In the genomic region with DNA sequence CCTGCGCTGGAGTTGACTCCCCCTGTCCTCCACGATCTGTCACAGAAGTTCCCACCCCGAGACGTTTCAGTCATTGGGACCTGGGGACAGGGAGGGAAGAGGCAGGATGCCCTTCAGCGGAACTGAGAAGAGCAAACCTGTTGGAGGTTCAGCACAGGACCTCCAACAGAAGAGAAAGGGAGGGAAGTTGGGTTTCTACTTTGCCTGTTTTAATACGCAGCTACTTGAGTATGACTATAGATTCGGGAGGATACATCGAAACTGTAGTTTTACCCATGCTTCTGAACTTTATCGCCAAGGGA, we compare ENCODE assay signal across 8 cellular contexts. TPM values are rescaled to one million over a fixed set of nuclear protein-coding genes. Genes with fewer than 3 reads are reported as not detected.
DNase-seq lines count a peak whose midpoint lies in the region; ATAC-seq and TF ChIP-seq lines count a peak whose summit lies in the region.

No MANE protein-coding gene starts in this region.

- peak overlapping the region; percentile 66 for H3K4me3 ChIP-seq in CD8-positive, alpha-beta memory T cell (ENCODE audit: low read length)
- H3K4me3 ChIP-seq in astrocyte of the spinal cord (ENCODE audit: low read depth, low read length): peak overlapping the region; percentile 88
- H3K4me3 ChIP-seq in aorta (ENCODE audit: low read length in 2 of 2): peak overlapping the region; percentile 36 to 45

- intact Hi-C loops in aorta (cut with DNase I) (loop anchor here (5.0 to 10.0 kb wide), 6 partner anchors 47 to 350 kb away; a partner anchor contains a TSS), sciatic nerve (cut with DNase I) (no loop called here)

- H3K27me3 Mint-ChIP-seq in CD8-positive, alpha-beta memory T cell: peaks cover 0 to 8% of the 10 kb centered on the region in 2 donors

- H3K4me1 Mint-ChIP-seq in CD8-positive, alpha-beta memory T cell: peaks cover 36 to 51% (median 45%) of the 10 kb centered on the region in 3 donors

- peak in 1 of 5 donors; percentile 21 for DNase-seq in CD8-positive, alpha-beta memory T cell
- DNase-seq in HT-29 (ENCODE audit: low spot score): peak; percentile 67
- DNase-seq in astrocyte of the spinal cord (ENCODE audit: low read depth, low spot score): peak; percentile 56
- peak; percentile 22 for DNase-seq in medulla oblongata (ENCODE audit: extremely low spot score)
- no peak for DNase-seq in aorta
- no peak for DNase-seq in sciatic nerve (ENCODE audit: low spot score)
- DNase-seq in omental fat pad (ENCODE audit: low spot score): no peak

- H3K27me3 ChIP-seq in CD8-positive, alpha-beta memory T cell (ENCODE audit: insufficient read depth, low read length, poor library complexity, severe bottlenecking): no peaks in the 10 kb centered on the region
- H3K27me3 ChIP-seq in aorta (ENCODE audit: control insufficient read depth in 1 of 2, insufficient read depth in 2 of 2, low read length in 1 of 2): no peaks in the 10 kb centered on the region

- POLR2A ChIA-PET in CD8-positive, alpha-beta memory T cell (lab: Charles Lee): no interaction called here

- peaks cover 0 to 2% (median 0%) of the 10 kb centered on the region in 3 donors for H3K36me3 Mint-ChIP-seq in CD8-positive, alpha-beta memory T cell

- no peaks in the 10 kb centered on the region for H3K9me3 Mint-ChIP-seq in CD8-positive, alpha-beta memory T cell

- CTCF ChIA-PET in CD8-positive, alpha-beta memory T cell (lab: Charles Lee): interaction anchor here (1.1 to 1.5 kb wide), 2 partner anchors 8 to 22 kb away, joined by 3 to 4 read pairs; no protein-coding TSS in a partner anchor

- no peaks in the 10 kb centered on the region for H3K9me3 ChIP-seq in CD8-positive, alpha-beta memory T cell (ENCODE audit: low read length)
- no peaks in the 10 kb centered on the region for H3K9me3 ChIP-seq in aorta (ENCODE audit: control insufficient read depth, low read length)

- ATAC-seq in aorta (ENCODE audit: low FRiP score): no peak
- no peak for ATAC-seq in sciatic nerve
- ATAC-seq in HG02678 (IDR thresholded peaks at IDR 0.05; ENCODE audit: unreplicated experiment): no peak
- no peak for ATAC-seq in omental fat pad (ENCODE audit: low FRiP score)

- peak overlapping the region; percentile 80 to 95 (median 87) for H3K4me3 Mint-ChIP-seq in CD8-positive, alpha-beta memory T cell

- WGBS in aorta, 2 donors: 7 to 12% methylated on average over 9 of the region's 9 CpGs

- peaks cover 30% of the 10 kb centered on the region for H3K4me1 ChIP-seq in CD8-positive, alpha-beta memory T cell (ENCODE audit: insufficient read depth, low read length)
- H3K4me1 ChIP-seq in aorta (ENCODE audit: control insufficient read depth in 1 of 2, insufficient read depth in 2 of 2, low read length in 2 of 2): peaks cover 0 to 6% of the 10 kb centered on the region in 2 donors

- no peaks in the 10 kb centered on the region for H3K36me3 ChIP-seq in CD8-positive, alpha-beta memory T cell (ENCODE audit: insufficient read depth, low read length)
- no peaks in the 10 kb centered on the region for H3K36me3 ChIP-seq in aorta (ENCODE audit: control insufficient read depth in 1 of 2, insufficient read depth in 2 of 2, low read length in 1 of 2)

- peak overlapping the region in 6 of 8 donors; percentile 38 to 89 (median 77) for H3K27ac Mint-ChIP-seq in CD8-positive, alpha-beta memory T cell

- TF ChIP-seq CTCF in astrocyte of the spinal cord (IDR thresholded peaks at IDR 0.05; ENCODE audit: low read depth, low read length) (no peak), omental fat pad (IDR thresholded peaks at IDR 0.05) (no peak)

- in situ Hi-C loops in astrocyte of the spinal cord (cut with HindIII; ENCODE audit: low sequenced_read_pairs): no loop called here

- no peak overlapping the region for H3K27ac ChIP-seq in CD8-positive, alpha-beta memory T cell (ENCODE audit: low read depth, low read length)
- peak overlapping the region; percentile 69 to 70 for H3K27ac ChIP-seq in aorta (ENCODE audit: low read depth in 1 of 2, low read length in 2 of 2)

RNA-seq across cellular contexts. Expression of a gene that starts 2.3 kb away (rescaled TPM):
- 10 to 100 TPM; 23.4 to 24.8 TPM for total RNA-seq in CD8-positive, alpha-beta memory T cell
- polyA plus RNA-seq in CD8-positive, alpha-beta memory T cell: 3.8 TPM
- 112 and 135 TPM in 2 replicates for total RNA-seq in HT-29 (2014; rRNA removed; shearing (Covaris generic))
- total RNA-seq in aorta (10 to 100 TPM; 94.6 to 96.8 TPM), sciatic nerve (93.3 TPM), omental fat pad (100 to 1,000 TPM; 201 to 329 (median 213) TPM)
- 10 to 100 TPM; 19.8 to 33.4 TPM for polyA plus RNA-seq in aorta

Comparison
In these comparisons a context has a peak if more than half of its experiments do, and no peak if none do; other contexts are left out.
1. DNase-seq: peak in HT-29 (single experiment), astrocyte of the spinal cord (single experiment) and medulla oblongata (single experiment); none in aorta (0 of 2), sciatic nerve (single experiment) and omental fat pad (single experiment).
2. Peak in every context shown above with its lines, with median percentiles within 50 percentile points of each other: H3K4me3 ChIP-seq.